ENCODE assay signal across 10 cellular contexts in the genomic region with DNA sequence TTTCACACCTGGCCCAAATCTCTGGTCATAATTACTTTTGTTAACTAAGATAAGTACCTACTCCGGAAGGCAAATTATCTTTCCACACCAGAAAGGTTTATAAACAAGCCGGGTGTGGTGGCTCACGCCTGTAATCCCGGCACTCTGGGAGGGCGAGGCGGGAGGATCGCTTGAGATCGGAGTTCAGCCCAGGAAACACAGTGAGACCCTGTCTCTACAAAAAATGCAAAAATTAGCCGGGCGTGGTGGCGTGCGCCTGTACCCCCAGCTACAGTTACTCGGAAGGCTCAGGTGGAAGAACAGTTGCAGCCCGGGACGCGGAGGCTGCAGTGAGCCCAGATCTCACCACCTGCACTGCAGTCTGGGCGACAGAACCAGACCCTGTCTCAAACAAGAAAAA. TPM values are rescaled to one million over a fixed set of nuclear protein-coding genes. Genes with fewer than 3 reads are reported as not detected.
DNase-seq lines count a peak whose midpoint lies in the region; TF ChIP-seq lines count a peak whose summit lies in the region.
"Had no signal": no experiment of that assay in that cellular context is flagged by ENCODE, and none has a peak within 500 bp of the region (broad histone marks: within the 10 kb centered on the region; RNA-seq: fewer than 3 reads in every experiment).

No MANE protein-coding gene starts in this region.

- no peaks in the 10 kb centered on the region; the same call in 1 of the 2 replicates for H3K36me3 ChIP-seq in MM.1S (replicated peaks; ENCODE audit: insufficient read depth, low read length)
- no peaks in the 10 kb centered on the region for H3K36me3 ChIP-seq in endocrine pancreas (ENCODE audit: control insufficient read depth, insufficient read depth, low read length)
- H3K36me3 ChIP-seq in osteoblast (ENCODE audit: insufficient read depth, low read length) = no peaks in the 10 kb centered on the region

- H3K79me2 ChIP-seq in MM.1S (ENCODE audit: low read length) (peaks cover 70% of the 10 kb centered on the region), osteoblast (ENCODE audit: insufficient read depth, low read length) (peaks cover 69% of the 10 kb centered on the region)

- no peak overlapping the region for H3K27ac ChIP-seq in MM.1S (ENCODE audit: low read length)
- H3K27ac ChIP-seq in osteoblast (ENCODE audit: low read depth, low read length) = no peak overlapping the region

- H3K4me1 ChIP-seq in MM.1S (ENCODE audit: low read length) (peaks cover 21% of the 10 kb centered on the region), endocrine pancreas (ENCODE audit: control insufficient read depth, insufficient read depth, low read length) (peaks cover 36% of the 10 kb centered on the region), osteoblast (ENCODE audit: insufficient read depth, low read length) (peaks cover 21% of the 10 kb centered on the region)

- DNase-seq in ELF-1 (ENCODE audit: low read depth, low spot score) (peak; percentile 61), MM.1S (peak; percentile 18), osteoblast (ENCODE audit: insufficient read length, low spot score, missing footprints) (no peak), NCI-H128 (lab: John Stamatoyannopoulos, UW; ENCODE audit: unreplicated experiment) (no peak), AML-193 (lab: John Stamatoyannopoulos, UW) (no peak), HuH-7.5 (ENCODE audit: low spot score) (no peak)
- DNase-seq in stimulated activated naive CD4-positive, alpha-beta T cell treated with Interleukin-2 at 50 U/mL for 16 hours (lab: John Stamatoyannopoulos, UW) = no peak
- DNase-seq: NCI-H2227 treated with DMSO at 0.1 percent for 48 hours, right cardiac atrium had no signal

- H3K9me3 ChIP-seq in MM.1S (replicated peaks; ENCODE audit: insufficient read depth, low read length) (no peaks in the 10 kb centered on the region), endocrine pancreas (ENCODE audit: control insufficient read depth, low read length) (no peaks in the 10 kb centered on the region), osteoblast (ENCODE audit: low read depth, low read length) (no peaks in the 10 kb centered on the region)

- H2AFZ ChIP-seq in MM.1S (ENCODE audit: low read length) (no peak overlapping the region), osteoblast (ENCODE audit: low read length) (no peak overlapping the region)

- H3K27me3 ChIP-seq in MM.1S (replicated peaks; ENCODE audit: insufficient read depth, low read length) (no peaks in the 10 kb centered on the region), endocrine pancreas (ENCODE audit: control insufficient read depth, insufficient read depth, low read length) (no peaks in the 10 kb centered on the region), osteoblast (ENCODE audit: insufficient read depth, low read length) (no peaks in the 10 kb centered on the region)

- TF ChIP-seq CTCF in MM.1S (IDR thresholded peaks at IDR 0.05; ENCODE audit: low read length) = no peak
- no peak for TF ChIP-seq CTCF in osteoblast (IDR thresholded peaks at IDR 0.05; ENCODE audit: extremely low read depth, low read depth, low read length)

- H4K20me1 ChIP-seq in MM.1S (ENCODE audit: insufficient read depth, low read length) = peaks cover 56% of the 10 kb centered on the region
- H4K20me1 ChIP-seq in osteoblast (ENCODE audit: insufficient read depth, low read length) = peaks cover 56% of the 10 kb centered on the region

- peak overlapping the region; percentile 90 for H3K4me2 ChIP-seq in MM.1S (ENCODE audit: low read depth, low read length)
- H3K4me2 ChIP-seq in osteoblast (ENCODE audit: insufficient read depth, low read length) = peak overlapping the region; percentile 88

- H3K9me2 ChIP-seq in MM.1S (replicated peaks; ENCODE audit: insufficient read depth, low read length) = no peaks in the 10 kb centered on the region

- H3K9ac ChIP-seq in MM.1S (ENCODE audit: low read length) (peak overlapping the region; percentile 94; the same call in 1 of the 2 replicates), endocrine pancreas (ENCODE audit: control insufficient read depth, insufficient read depth, low read length) (no peak overlapping the region)

- H3F3A ChIP-seq in MM.1S (ENCODE audit: insufficient read depth, low read length) = peaks cover 19% of the 10 kb centered on the region

- H3K4me3 ChIP-seq in MM.1S (ENCODE audit: low read length) = peak overlapping the region; percentile 83
- H3K4me3 ChIP-seq in endocrine pancreas (ENCODE audit: control insufficient read depth, insufficient read depth, low read length) = peak overlapping the region; percentile 99
- peak overlapping the region; percentile 80 for H3K4me3 ChIP-seq in osteoblast (ENCODE audit: insufficient read depth, low read length)

RNA-seq across cellular contexts. Expression of a gene that starts 2.1 kb away (rescaled TPM):
- total RNA-seq in osteoblast = 44.2 and 45.2 TPM in 2 replicates

Comparison
In these comparisons a context has a peak if more than half of its experiments do, and no peak if none do; other contexts are left out.
1. DNase-seq: peak in ELF-1 (single experiment) and MM.1S (single experiment); none in osteoblast (single experiment), NCI-H128 (single experiment), AML-193 (0 of 2), stimulated activated naive CD4-positive, alpha-beta T cell treated with Interleukin-2 at 50 U/mL for 16 hours (single experiment) and HuH-7.5 (single experiment).
2. Peak in every context shown above with its lines, with median percentiles within 50 percentile points of each other: H3K4me3 ChIP-seq.